In the genomic region with DNA sequence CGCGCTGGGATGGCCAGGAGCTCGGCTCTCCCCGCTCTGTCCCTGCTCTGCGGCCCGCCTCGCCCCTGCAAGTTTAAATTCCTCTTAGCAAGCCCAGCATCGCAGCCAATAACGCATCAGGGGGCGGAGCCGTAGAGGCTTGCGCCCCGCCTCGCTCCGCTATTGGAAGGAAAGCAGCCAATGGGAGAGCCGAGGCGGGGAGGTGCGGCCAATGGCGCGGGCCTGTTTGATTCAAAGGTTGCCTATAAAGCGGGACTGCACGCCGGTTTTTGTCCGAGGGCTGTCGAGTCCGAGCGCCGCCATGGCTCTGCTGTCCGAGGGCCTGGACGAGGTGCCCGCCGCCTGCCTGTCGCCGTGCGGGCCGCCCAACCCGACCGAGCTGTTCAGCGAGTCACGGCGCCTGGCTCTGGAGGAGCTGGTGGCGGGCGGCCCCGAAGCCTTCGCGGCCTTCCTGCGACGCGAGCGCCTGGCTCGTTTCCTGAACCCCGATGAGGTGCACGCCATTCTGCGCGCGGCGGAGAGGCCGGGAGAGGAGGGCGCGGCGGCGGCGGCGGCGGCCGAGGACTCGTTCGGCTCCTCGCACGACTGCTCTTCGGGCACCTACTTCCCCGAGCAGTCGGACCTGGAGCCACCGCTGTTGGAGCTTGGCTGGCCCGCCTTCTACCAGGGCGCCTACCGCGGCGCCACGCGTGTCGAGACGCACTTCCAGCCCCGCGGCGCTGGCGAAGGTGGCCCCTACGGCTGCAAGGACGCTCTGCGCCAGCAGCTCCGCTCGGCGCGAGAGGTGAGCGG, we compare ENCODE assay signal across 8 cellular contexts. TPM values are rescaled to one million over a fixed set of nuclear protein-coding genes. Genes with fewer than 3 reads are reported as not detected.
DNase-seq lines count a peak whose midpoint lies in the region; ATAC-seq, FAIRE-seq and TF ChIP-seq lines count a peak whose summit lies in the region.

TSS of gene FAM83D (plus strand) at position 276 of the 792 bp plus-strand sequence. CDS start at position 302, 26 bp downstream.

- no peak for TF ChIP-seq EP300 in H1 (IDR thresholded peaks at IDR 0.05; ENCODE audit: borderline replicate concordance in 1 of 2, low read depth in 2 of 2, low read length in 2 of 2)

- H2BK120ac ChIP-seq in H1 (replicated peaks; ENCODE audit: low read depth, low read length) (peak within 1 kb of the TSS; percentile 44), mesenchymal stem cell (ENCODE audit: low read depth, low read length) (no peak within 1 kb of the TSS)

- no peak for TF ChIP-seq CTCF in H1 (IDR thresholded peaks at IDR 0.05; ENCODE audit: control extremely low read depth in 1 of 3, insufficient read depth in 1 of 3, low read depth in 1 of 3, low read length in 3 of 3)

- H3K4me3 ChIP-seq in H1 (ENCODE audit: extremely low read depth in 1 of 4, insufficient read depth in 2 of 4, low read depth in 3 of 4, low read length in 4 of 4) (peak within 1 kb of the TSS; percentile 85 to 90 (median 87)), mesenchymal stem cell (ENCODE audit: insufficient read depth in 1 of 2, low read depth in 1 of 2, low read length in 2 of 2) (peak within 1 kb of the TSS; percentile 73 to 87)

- H3K18ac ChIP-seq in H1 (ENCODE audit: extremely low read depth, low read length) (peak within 1 kb of the TSS; percentile 95; the same call in 1 of the 2 replicates), mesenchymal stem cell (ENCODE audit: low read depth in 1 of 2, low read length in 2 of 2) (no peak within 1 kb of the TSS)

- H3K27me3 ChIP-seq in H1 (replicated peaks in 1 of 4; ENCODE audit: control insufficient read depth in 3 of 4, extremely low read depth in 1 of 4, insufficient read depth in 3 of 4, low read length in 3 of 4) (no peaks in the 10 kb centered on the region), mesenchymal stem cell (ENCODE audit: control insufficient read depth in 1 of 2, insufficient read depth in 1 of 2, low read length in 2 of 2) (peaks cover 9 to 11% of the 10 kb centered on the region in 2 experiments)

- peaks cover 35 to 47% of the 10 kb centered on the region in 2 experiments for H3K79me2 ChIP-seq in H1 (ENCODE audit: control insufficient read depth in 1 of 2, insufficient read depth in 2 of 2, low read length in 2 of 2)

- H3K4ac ChIP-seq in H1 (replicated peaks; ENCODE audit: insufficient read length, low read depth, low read length) (peak within 1 kb of the TSS; percentile 80), mesenchymal stem cell (ENCODE audit: low read depth in 1 of 2, low read length in 2 of 2) (peak within 1 kb of the TSS in 1 of 2 experiments; percentile 5)

- H4K5ac ChIP-seq in H1 (ENCODE audit: insufficient read length, low read depth, low read length): peak within 1 kb of the TSS; percentile 35

- peaks cover 9% of the 10 kb centered on the region for H3K79me1 ChIP-seq in H1 (ENCODE audit: low read depth, low read length)
- peaks cover 9% of the 10 kb centered on the region for H3K79me1 ChIP-seq in mesenchymal stem cell (replicated peaks; ENCODE audit: low read length, poor library complexity, severe bottlenecking)

- CTCF ChIA-PET in H1 (lab: Charles Lee; ENCODE audit: partially characterized antibody): interaction anchor here (0.9 to 2.1 kb wide), 8 partner anchors 9 to 121 kb away, joined by 3 to 11 read pairs (median 4); partner anchors contain the start of gene PPP1R16B

- H3K36me3 ChIP-seq in H1 (ENCODE audit: control insufficient read depth in 2 of 4, insufficient read depth in 4 of 4, low read length in 3 of 4): peaks cover 0 to 5% (median 2%) of the 10 kb centered on the region in 4 experiments; a peak in 3 of 8 replicates
- H3K36me3 ChIP-seq in mesenchymal stem cell (ENCODE audit: control insufficient read depth in 1 of 2, insufficient read depth in 2 of 2, low read depth in 1 of 2, low read length in 2 of 2): no peaks in the 10 kb centered on the region

- peak; percentile 28 for FAIRE-seq in H1 (lab: Jason Lieb, UNC)

- DNase-seq in COR-L47 (lab: John Stamatoyannopoulos, UW): peak; percentile 97
- DNase-seq in HT1080 (ENCODE audit: low read depth): peak; percentile 97
- peak; percentile 98 for DNase-seq in NOMO-1 (lab: John Stamatoyannopoulos, UW; ENCODE audit: unreplicated experiment in 2 of 2)
- DNase-seq in activated CD8-positive, alpha-beta memory T cell treated with anti-CD3 and anti-CD28 coated beads for 24 hours: peak; percentile 98
- peak; percentile 99 for DNase-seq in H1 (ENCODE audit: low read depth in 1 of 2, low spot score in 2 of 2)
- peak; percentile 98 for DNase-seq in mesenchymal stem cell
- peak; percentile 85 for DNase-seq in stimulated activated CD8-positive, alpha-beta memory T cell treated with anti-CD3 and anti-CD28 coated beads, Interleukin-12 subunit alpha, Interleukin-12 subunit beta, amount 100 ng/mL, for 24 hours (ENCODE audit: extremely low read depth)

- peak within 1 kb of the TSS; percentile 65 for H3K56ac ChIP-seq in H1 (replicated peaks; ENCODE audit: insufficient read length, low read depth, low read length)

- H2BK5ac ChIP-seq in H1 (ENCODE audit: low read depth, low read length) (peak within 1 kb of the TSS; percentile 78; the same call in 1 of the 2 replicates), mesenchymal stem cell (ENCODE audit: low read depth, low read length, poor library complexity, severe bottlenecking) (peak within 1 kb of the TSS; percentile 35)

- peak within 1 kb of the TSS; percentile 93 for H4K91ac ChIP-seq in H1 (replicated peaks; ENCODE audit: insufficient read length, low read length)
- H4K91ac ChIP-seq in mesenchymal stem cell (ENCODE audit: low read length): no peak within 1 kb of the TSS

- no peak within 1 kb of the TSS for H2BK20ac ChIP-seq in H1 (ENCODE audit: low read length)

- H3K23ac ChIP-seq in H1 (ENCODE audit: insufficient read length): no peak within 1 kb of the TSS
- peak within 1 kb of the TSS in 1 of 2 experiments; percentile 6 for H3K23ac ChIP-seq in mesenchymal stem cell (ENCODE audit: low read length in 2 of 2)

- H3K4me2 ChIP-seq in H1 (ENCODE audit: insufficient read depth in 1 of 2, low read depth in 2 of 2, low read length in 2 of 2) (peak within 1 kb of the TSS; percentile 70 to 79), mesenchymal stem cell (ENCODE audit: low read length, poor library complexity, severe bottlenecking) (peak within 1 kb of the TSS; percentile 95)

- H3K27ac ChIP-seq in H1 (ENCODE audit: low read depth, low read length) (peak within 1 kb of the TSS; percentile 73; the same call in 1 of the 2 replicates), mesenchymal stem cell (ENCODE audit: low read length, poor library complexity, severe bottlenecking) (no peak within 1 kb of the TSS)

- H2BK15ac ChIP-seq in H1 (ENCODE audit: low read length) (no peak within 1 kb of the TSS), mesenchymal stem cell (ENCODE audit: low read depth, poor library complexity, severe bottlenecking) (no peak within 1 kb of the TSS)

- peak; percentile 99 for TF ChIP-seq POLR2A in H1 (IDR thresholded peaks at IDR 0.05; ENCODE audit: control extremely low read depth in 1 of 2, low read depth in 2 of 2, low read length in 2 of 2)

- H2AK5ac ChIP-seq in H1 (ENCODE audit: low read depth, low read length) (peak within 1 kb of the TSS; percentile 39; the same call in 1 of the 2 replicates), mesenchymal stem cell (ENCODE audit: low read length, severe bottlenecking) (no peak within 1 kb of the TSS)

- peaks cover 7 to 13% of the 10 kb centered on the region in 2 experiments for H4K20me1 ChIP-seq in H1 (replicated peaks in 1 of 2; ENCODE audit: control insufficient read depth in 1 of 2, insufficient read depth in 2 of 2, low read length in 2 of 2)

- WGBS in H1 (ENCODE audit: extremely low coverage in 1 of 2, insufficient coverage in 1 of 2, insufficient read length in 1 of 2, insufficient replicate concordance in 2 of 2, low coverage in 1 of 2, low lambda C conversion rate in 2 of 2, missing lambda C conversion rate in 1 of 2), 2 experiments: 2% methylated on average over 79 of the region's 95 CpGs; no CpG with 5 or more reads in 1 of the 2 experiments
- under 1% methylated on average over 91 of the region's 95 CpGs for WGBS in mesenchymal stem cell

- H2AFZ ChIP-seq in H1 (ENCODE audit: low read length) (no peak within 1 kb of the TSS), mesenchymal stem cell (ENCODE audit: low read depth, low read length) (peak within 1 kb of the TSS; percentile 96)

- peak; percentile 78 for ATAC-seq in GM21367 (IDR thresholded peaks at IDR 0.05; ENCODE audit: unreplicated experiment)

- H4K8ac ChIP-seq in H1 (ENCODE audit: extremely low read depth, insufficient read depth, low read length) (peak within 1 kb of the TSS; percentile 93), mesenchymal stem cell (ENCODE audit: low read length) (peak within 1 kb of the TSS; percentile 46)

- H3K14ac ChIP-seq in H1 (ENCODE audit: insufficient read length) (peak within 1 kb of the TSS; percentile 79), mesenchymal stem cell (ENCODE audit: low read length in 2 of 2) (peak within 1 kb of the TSS in 1 of 2 experiments; percentile 66)

- H3K9me3 ChIP-seq in H1 (ENCODE audit: insufficient read depth in 2 of 2, low read depth in 1 of 2, low read length in 1 of 2) (no peaks in the 10 kb centered on the region), mesenchymal stem cell (ENCODE audit: control insufficient read depth, low read length) (no peaks in the 10 kb centered on the region)

- H3K23me2 ChIP-seq in H1 (ENCODE audit: low read depth, low read length): peaks cover 13% of the 10 kb centered on the region

- no peak; a peak in 1 of 4 replicates for TF ChIP-seq RAD21 in H1 (IDR thresholded peaks at IDR 0.05 in 1 of 2, conservative IDR thresholded peaks at IDR 0.05 in 1 of 2; ENCODE audit: low read depth in 2 of 2, low read length in 2 of 2)

- H2BK12ac ChIP-seq in H1 (ENCODE audit: low read depth, low read length): no peak within 1 kb of the TSS
- H2BK12ac ChIP-seq in mesenchymal stem cell (ENCODE audit: low read length in 2 of 2): no peak within 1 kb of the TSS

- peaks cover 6 to 8% (median 6%) of the 10 kb centered on the region in 4 experiments for H3K4me1 ChIP-seq in H1 (replicated peaks in 1 of 4; ENCODE audit: control insufficient read depth in 3 of 4, insufficient read depth in 4 of 4, low read length in 3 of 4)
- peaks cover 6% of the 10 kb centered on the region for H3K4me1 ChIP-seq in mesenchymal stem cell (ENCODE audit: control insufficient read depth, insufficient read depth, low read depth, low read length)

- H3K9ac ChIP-seq in H1 (replicated peaks in 1 of 4; ENCODE audit: extremely low read depth in 1 of 4, low read depth in 3 of 4, low read length in 3 of 4) (peak within 1 kb of the TSS; percentile 74 to 96 (median 78)), mesenchymal stem cell (ENCODE audit: low read length) (peak within 1 kb of the TSS; percentile 81)

- POLR2A ChIA-PET in H1 (lab: Charles Lee; ENCODE audit: partially characterized antibody): interaction anchor here (0.5 to 5.9 kb wide), 33 partner anchors 8 to 602 kb away, joined by 3 to 57 read pairs (median 3); partner anchors contain the start of genes ACTR5, DHX35 and PPP1R16B

RNA-seq across cellular contexts. Expression of gene FAM83D, which starts in this region (rescaled TPM):
- total RNA-seq in HT1080 (2014; rRNA removed; shearing (Covaris generic)): 73.1 and 78.9 TPM in 2 replicates
- polyA plus RNA-seq in HT1080 (2015; cell fraction: cytosol; rRNA removed): 42.0 and 43.2 TPM in 2 replicates
- 44.1 and 46.3 TPM in 2 replicates for polyA plus RNA-seq in HT1080 (2015; cell fraction: nucleus; rRNA removed)
- 61.4 and 62.6 TPM in 2 replicates for total RNA-seq in H1 (2021; fragmentation: NEBNext Ultra II Directional; extraction: Animal tissue kit (Norgen Biotek cat#: 25700))
- polyA plus RNA-seq in H1 (2011; rRNA removed): 47.2 and 60.9 TPM in 2 replicates
- polyA plus RNA-seq in H1 (2011; cell fraction: cytosol; rRNA removed): 63.9 TPM
- 42.1 TPM for polyA plus RNA-seq in H1 (2011; cell fraction: nucleus; rRNA removed)
- 39.8 to 46.0 TPM (median 43.3 TPM) in 4 replicates for polyA plus RNA-seq in H1 (2012, experiment 1 of 2)
- polyA plus RNA-seq in H1 (2012, experiment 2 of 2): 24.2 TPM
- polyA plus RNA-seq in H1 (2013, experiment 1 of 2): 37.7 TPM
- polyA plus RNA-seq in H1 (2013, experiment 2 of 2): 37.8 TPM
- 59.5 and 70.5 TPM in 2 replicates for polyA minus RNA-seq in H1 (2011; rRNA and poly(A)+ RNA removed)
- 40.0 TPM for polyA minus RNA-seq in H1 (2011; cell fraction: cytosol; rRNA and poly(A)+ RNA removed)
- 48.7 TPM for polyA minus RNA-seq in H1 (2011; cell fraction: nucleus; rRNA and poly(A)+ RNA removed)
- 2.8 TPM for polyA plus RNA-seq in mesenchymal stem cell (2013, experiment 1 of 2)
- 2.8 TPM for polyA plus RNA-seq in mesenchymal stem cell (2013, experiment 2 of 2)
